In genomic region chr4:124596811-124597210, GRCh38 we compare ENCODE assay signal across 1 cellular context.
TF ChIP-seq lines count a peak whose summit lies in the region.

No MANE protein-coding gene starts in this region.

TF ChIP-seq in GM23338, 12 proteins besides CTCF, POLR2A, EP300 and RAD21 (continued from another document):
- TF ChIP-seq, protein P1, sequence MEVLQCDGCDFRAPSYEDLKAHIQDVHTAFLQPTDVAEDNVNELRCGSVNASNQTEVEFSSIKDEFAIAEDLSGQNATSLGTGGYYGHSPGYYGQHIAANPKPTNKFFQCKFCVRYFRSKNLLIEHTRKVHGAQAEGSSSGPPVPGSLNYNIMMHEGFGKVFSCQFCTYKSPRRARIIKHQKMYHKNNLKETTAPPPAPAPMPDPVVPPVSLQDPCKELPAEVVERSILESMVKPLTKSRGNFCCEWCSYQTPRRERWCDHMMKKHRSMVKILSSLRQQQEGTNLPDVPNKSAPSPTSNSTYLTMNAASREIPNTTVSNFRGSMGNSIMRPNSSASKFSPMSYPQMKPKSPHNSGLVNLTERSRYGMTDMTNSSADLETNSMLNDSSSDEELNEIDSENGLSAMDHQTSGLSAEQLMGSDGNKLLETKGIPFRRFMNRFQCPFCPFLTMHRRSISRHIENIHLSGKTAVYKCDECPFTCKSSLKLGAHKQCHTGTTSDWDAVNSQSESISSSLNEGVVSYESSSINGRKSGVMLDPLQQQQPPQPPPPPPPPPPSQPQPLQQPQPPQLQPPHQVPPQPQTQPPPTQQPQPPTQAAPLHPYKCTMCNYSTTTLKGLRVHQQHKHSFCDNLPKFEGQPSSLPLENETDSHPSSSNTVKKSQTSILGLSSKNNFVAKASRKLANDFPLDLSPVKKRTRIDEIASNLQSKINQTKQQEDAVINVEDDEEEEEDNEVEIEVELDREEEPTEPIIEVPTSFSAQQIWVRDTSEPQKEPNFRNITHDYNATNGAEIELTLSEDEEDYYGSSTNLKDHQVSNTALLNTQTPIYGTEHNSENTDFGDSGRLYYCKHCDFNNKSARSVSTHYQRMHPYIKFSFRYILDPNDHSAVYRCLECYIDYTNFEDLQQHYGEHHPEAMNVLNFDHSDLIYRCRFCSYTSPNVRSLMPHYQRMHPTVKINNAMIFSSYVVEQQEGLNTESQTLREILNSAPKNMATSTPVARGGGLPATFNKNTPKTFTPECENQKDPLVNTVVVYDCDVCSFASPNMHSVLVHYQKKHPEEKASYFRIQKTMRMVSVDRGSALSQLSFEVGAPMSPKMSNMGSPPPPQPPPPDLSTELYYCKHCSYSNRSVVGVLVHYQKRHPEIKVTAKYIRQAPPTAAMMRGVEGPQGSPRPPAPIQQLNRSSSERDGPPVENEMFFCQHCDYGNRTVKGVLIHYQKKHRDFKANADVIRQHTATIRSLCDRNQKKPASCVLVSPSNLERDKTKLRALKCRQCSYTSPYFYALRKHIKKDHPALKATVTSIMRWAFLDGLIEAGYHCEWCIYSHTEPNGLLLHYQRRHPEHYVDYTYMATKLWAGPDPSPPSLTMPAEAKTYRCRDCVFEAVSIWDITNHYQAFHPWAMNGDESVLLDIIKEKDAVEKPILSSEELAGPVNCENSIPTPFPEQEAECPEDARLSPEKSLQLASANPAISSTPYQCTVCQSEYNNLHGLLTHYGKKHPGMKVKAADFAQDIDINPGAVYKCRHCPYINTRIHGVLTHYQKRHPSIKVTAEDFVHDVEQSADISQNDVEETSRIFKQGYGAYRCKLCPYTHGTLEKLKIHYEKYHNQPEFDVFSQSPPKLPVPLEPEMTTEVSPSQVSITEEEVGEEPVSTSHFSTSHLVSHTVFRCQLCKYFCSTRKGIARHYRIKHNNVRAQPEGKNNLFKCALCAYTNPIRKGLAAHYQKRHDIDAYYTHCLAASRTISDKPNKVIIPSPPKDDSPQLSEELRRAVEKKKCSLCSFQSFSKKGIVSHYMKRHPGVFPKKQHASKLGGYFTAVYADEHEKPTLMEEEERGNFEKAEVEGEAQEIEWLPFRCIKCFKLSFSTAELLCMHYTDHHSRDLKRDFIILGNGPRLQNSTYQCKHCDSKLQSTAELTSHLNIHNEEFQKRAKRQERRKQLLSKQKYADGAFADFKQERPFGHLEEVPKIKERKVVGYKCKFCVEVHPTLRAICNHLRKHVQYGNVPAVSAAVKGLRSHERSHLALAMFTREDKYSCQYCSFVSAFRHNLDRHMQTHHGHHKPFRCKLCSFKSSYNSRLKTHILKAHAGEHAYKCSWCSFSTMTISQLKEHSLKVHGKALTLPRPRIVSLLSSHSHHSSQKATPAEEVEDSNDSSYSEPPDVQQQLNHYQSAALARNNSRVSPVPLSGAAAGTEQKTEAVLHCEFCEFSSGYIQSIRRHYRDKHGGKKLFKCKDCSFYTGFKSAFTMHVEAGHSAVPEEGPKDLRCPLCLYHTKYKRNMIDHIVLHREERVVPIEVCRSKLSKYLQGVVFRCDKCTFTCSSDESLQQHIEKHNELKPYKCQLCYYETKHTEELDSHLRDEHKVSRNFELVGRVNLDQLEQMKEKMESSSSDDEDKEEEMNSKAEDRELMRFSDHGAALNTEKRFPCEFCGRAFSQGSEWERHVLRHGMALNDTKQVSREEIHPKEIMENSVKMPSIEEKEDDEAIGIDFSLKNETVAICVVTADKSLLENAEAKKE (CRISPR knock-in tag; IDR thresholded peaks at IDR 0.05): no peak
- no peak for TF ChIP-seq CREB1 (CRISPR knock-in tag; IDR thresholded peaks at IDR 0.05; ENCODE audit: low read depth)
